12 cellular contexts compared by ENCODE assay signal in genomic region chr2:111919362-111919761, GRCh38. TPM values are rescaled to one million over a fixed set of nuclear protein-coding genes. Genes with fewer than 3 reads are reported as not detected.
DNase-seq lines count a peak whose midpoint lies in the region; ATAC-seq, FAIRE-seq and TF ChIP-seq lines count a peak whose summit lies in the region.
"Had no signal": no experiment of that assay in that cellular context is flagged by ENCODE, and none has a peak within 500 bp of the region (broad histone marks: within the 10 kb centered on the region; RNA-seq: fewer than 3 reads in every experiment).

No MANE protein-coding gene starts in this region.

- H3K9me3 ChIP-seq in keratinocyte (ENCODE audit: control insufficient read depth, low read depth, low read length), result no peaks in the 10 kb centered on the region
- H3K9me3 ChIP-seq: uterus had no signal

- no peak overlapping the region for H2AFZ ChIP-seq in keratinocyte (ENCODE audit: control insufficient read depth, low read length)

- H3K27ac ChIP-seq in keratinocyte (ENCODE audit: control insufficient read depth, insufficient read depth, low read length), result no peak overlapping the region
- H3K27ac ChIP-seq: uterus had no signal

- FAIRE-seq in keratinocyte (lab: Jason Lieb, UNC), result no peak
- FAIRE-seq: TTC549 had no signal

- in situ Hi-C loops in astrocyte of the spinal cord (cut with HindIII; ENCODE audit: low sequenced_read_pairs), result no loop called here

- dilution Hi-C loops in keratinocyte (cut with MboI; ENCODE audit: extremely low pct_ligation_motif_present, low sequenced_read_pairs), result loop anchor here (25.0 kb wide), 1 partner anchor 93 kb away; no protein-coding TSS in a partner anchor

- H3K9me1 ChIP-seq in keratinocyte (ENCODE audit: control insufficient read depth, extremely low read depth, insufficient read depth, low read length), result no peaks in the 10 kb centered on the region

- intact Hi-C loops in left ventricle myocardium superior (cut with micrococcal nuclease), result no loop called here
- intact Hi-C loops in Right ventricle myocardium inferior (cut with DNase I), result no loop called here

- no peak for DNase-seq in left ventricle myocardium superior
- no peak for DNase-seq in Right ventricle myocardium inferior (ENCODE audit: missing footprints)
- no peak for DNase-seq in astrocyte of the spinal cord (ENCODE audit: low read depth, low spot score)
- DNase-seq in keratinocyte (ENCODE audit: low read depth, low spot score), result no peak
- DNase-seq in midbrain (lab: John Stamatoyannopoulos, UW), result no peak
- DNase-seq in GM19238 (ENCODE audit: insufficient read length, low spot score), result no peak
- DNase-seq in DMS79 (lab: John Stamatoyannopoulos, UW), result no peak
- no peak for DNase-seq in activated gamma-delta T cell treated with Interleukin-2 at 50 U/mL for 16 hours
- DNase-seq: activated CD8-positive, alpha-beta memory T cell treated with anti-CD3 and anti-CD28 coated beads, Interleukin-2, amount 50 U/mL, for 48 hours; NCI-H1694; uterus had no signal

- ATAC-seq in left ventricle myocardium superior (peak; percentile 32), Right ventricle myocardium inferior (no peak)

- no peaks in the 10 kb centered on the region for H3K36me3 ChIP-seq in keratinocyte (ENCODE audit: control insufficient read depth in 2 of 2, extremely low read depth in 1 of 2, insufficient read depth in 2 of 2, low read length in 2 of 2)
- H3K36me3 ChIP-seq: uterus had no signal

- H3K4me1 ChIP-seq in keratinocyte (ENCODE audit: control insufficient read depth, extremely low read depth, insufficient read depth, low read length), result no peaks in the 10 kb centered on the region
- H3K4me1 ChIP-seq: uterus had no signal

- H3K4me2 ChIP-seq in keratinocyte (ENCODE audit: control insufficient read depth, extremely low read depth, insufficient read depth, low read depth, low read length), result no peak overlapping the region

- no peaks in the 10 kb centered on the region for H4K20me1 ChIP-seq in keratinocyte (ENCODE audit: control insufficient read depth, extremely low read depth, insufficient read depth, low read length)

- TF ChIP-seq CTCF in astrocyte of the spinal cord (IDR thresholded peaks at IDR 0.05; ENCODE audit: low read depth, low read length), result peak; percentile 23
- TF ChIP-seq CTCF in keratinocyte (optimal IDR thresholded peaks at IDR 0.05 in 1 of 3, IDR thresholded peaks at IDR 0.05 in 1 of 3, conservative IDR thresholded peaks at IDR 0.05 in 1 of 3; ENCODE audit: extremely low read depth in 1 of 3, insufficient read depth in 2 of 3, low read length in 3 of 3), result peak in 2 of 3 experiments; percentile 11 to 15

- H3K9ac ChIP-seq in keratinocyte (ENCODE audit: control insufficient read depth, extremely low read depth, insufficient read depth, low read length), result no peak overlapping the region

- no peaks in the 10 kb centered on the region for H3K79me2 ChIP-seq in keratinocyte (ENCODE audit: control insufficient read depth, insufficient read depth, low read length)

- H3K27me3 ChIP-seq in keratinocyte (ENCODE audit: control insufficient read depth, extremely low read depth, insufficient read depth, low read length), result peaks cover 50% of the 10 kb centered on the region
- H3K27me3 ChIP-seq: uterus had no signal

- no peak overlapping the region for H3K4me3 ChIP-seq in astrocyte of the spinal cord (ENCODE audit: low read depth, low read length)
- no peak overlapping the region for H3K4me3 ChIP-seq in keratinocyte (ENCODE audit: control insufficient read depth in 2 of 3, extremely low read depth in 1 of 3, insufficient read depth in 2 of 3, low read depth in 1 of 3, low read length in 3 of 3)
- H3K4me3 ChIP-seq: uterus had no signal

RNA-seq across cellular contexts. Expression of gene MERTK, which starts 21.0 kb away (rescaled TPM):
- total RNA-seq in left ventricle myocardium superior (5.0 TPM), Right ventricle myocardium inferior (6.6 TPM)
- polyA plus RNA-seq in keratinocyte, result 0.10 to 0.32 TPM (median 0.14 TPM) in 3 replicates
- 0.82 TPM for polyA plus RNA-seq in keratinocyte (2011; ENCODE audit: low read depth)
- 0.03 and 0.06 TPM in 2 replicates for polyA plus RNA-seq in keratinocyte (2011; cell fraction: cytosol; rRNA removed)
- polyA plus RNA-seq in keratinocyte (2011; cell fraction: nucleus; rRNA removed), result 0.42 and 0.47 TPM in 2 replicates
- polyA plus RNA-seq in keratinocyte (2012; ENCODE audit: low replicate concordance), result 0.05 and 0.44 TPM in 2 replicates
- 0.13 to 0.16 TPM in 2 of 3 replicates, not detected in the other for polyA minus RNA-seq in keratinocyte
- not detected for polyA minus RNA-seq in keratinocyte (2011; cell fraction: cytosol; rRNA and poly(A)+ RNA removed)
- polyA minus RNA-seq in keratinocyte (2011; cell fraction: nucleus; rRNA and poly(A)+ RNA removed), result 0.42 TPM in 1 of 2 replicates, not detected in the other

RNA-seq across cellular contexts. Expression of gene ANAPC1, which starts 35.4 kb away (rescaled TPM):
- total RNA-seq in left ventricle myocardium superior, result 18.5 TPM
- 18.6 TPM for total RNA-seq in Right ventricle myocardium inferior
- 31.5 to 36.5 TPM (median 34.4 TPM) in 3 replicates for polyA plus RNA-seq in keratinocyte
- polyA plus RNA-seq in keratinocyte (2011; ENCODE audit: low read depth), result 14.2 TPM
- 14.4 and 22.7 TPM in 2 replicates for polyA plus RNA-seq in keratinocyte (2011; cell fraction: cytosol; rRNA removed)
- 45.1 and 46.9 TPM in 2 replicates for polyA plus RNA-seq in keratinocyte (2011; cell fraction: nucleus; rRNA removed)
- 9.6 and 28.4 TPM in 2 replicates for polyA plus RNA-seq in keratinocyte (2012; ENCODE audit: low replicate concordance)
- 51.5 to 99.3 TPM (median 80.4 TPM) in 3 replicates for polyA minus RNA-seq in keratinocyte
- polyA minus RNA-seq in keratinocyte (2011; cell fraction: cytosol; rRNA and poly(A)+ RNA removed), result 54.7 TPM
- 127 and 146 TPM in 2 replicates for polyA minus RNA-seq in keratinocyte (2011; cell fraction: nucleus; rRNA and poly(A)+ RNA removed)
